2 cellular contexts compared by ENCODE assay signal in the genomic region with DNA sequence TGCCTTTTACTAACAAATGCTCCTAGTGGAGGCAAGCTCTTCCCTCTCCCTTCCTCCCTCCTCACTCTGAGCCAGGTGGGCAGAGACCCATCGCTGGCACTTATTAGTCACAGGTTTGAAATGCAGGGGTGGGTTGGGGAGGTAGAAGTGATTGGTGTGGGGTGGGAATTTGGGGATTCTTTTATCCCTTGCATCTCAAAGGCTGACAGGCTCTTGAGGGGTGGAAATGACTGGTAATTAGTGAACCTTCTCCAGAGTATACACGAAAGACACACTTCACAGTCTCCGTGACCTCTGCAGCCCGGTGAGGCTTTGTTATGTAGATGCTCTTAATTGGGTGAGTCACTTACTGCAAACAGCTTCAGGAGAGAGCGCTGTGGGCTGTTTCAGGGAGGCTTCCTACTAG.
TF ChIP-seq lines count a peak whose summit lies in the region.

No MANE protein-coding gene starts in this region.

TF ChIP-seq in GM23338, 12 proteins besides CTCF, POLR2A, EP300 and RAD21 (continued from another document):
- TF ChIP-seq ZNF114 (CRISPR knock-in tag; IDR thresholded peaks at IDR 0.05), result no peak
- peak; percentile 89 for TF ChIP-seq NANOG (IDR thresholded peaks at IDR 0.05; ENCODE audit: borderline replicate concordance)
- TF ChIP-seq CREB1 (CRISPR knock-in tag; IDR thresholded peaks at IDR 0.05; ENCODE audit: low read depth), result no peak
- no peak for TF ChIP-seq EZH2phosphoT487 (IDR thresholded peaks at IDR 0.05; ENCODE audit: unreplicated experiment)

TF ChIP-seq in neural cell, 6 proteins besides CTCF, POLR2A, EP300 and RAD21 (continued from another document):
- TF ChIP-seq, protein P1, sequence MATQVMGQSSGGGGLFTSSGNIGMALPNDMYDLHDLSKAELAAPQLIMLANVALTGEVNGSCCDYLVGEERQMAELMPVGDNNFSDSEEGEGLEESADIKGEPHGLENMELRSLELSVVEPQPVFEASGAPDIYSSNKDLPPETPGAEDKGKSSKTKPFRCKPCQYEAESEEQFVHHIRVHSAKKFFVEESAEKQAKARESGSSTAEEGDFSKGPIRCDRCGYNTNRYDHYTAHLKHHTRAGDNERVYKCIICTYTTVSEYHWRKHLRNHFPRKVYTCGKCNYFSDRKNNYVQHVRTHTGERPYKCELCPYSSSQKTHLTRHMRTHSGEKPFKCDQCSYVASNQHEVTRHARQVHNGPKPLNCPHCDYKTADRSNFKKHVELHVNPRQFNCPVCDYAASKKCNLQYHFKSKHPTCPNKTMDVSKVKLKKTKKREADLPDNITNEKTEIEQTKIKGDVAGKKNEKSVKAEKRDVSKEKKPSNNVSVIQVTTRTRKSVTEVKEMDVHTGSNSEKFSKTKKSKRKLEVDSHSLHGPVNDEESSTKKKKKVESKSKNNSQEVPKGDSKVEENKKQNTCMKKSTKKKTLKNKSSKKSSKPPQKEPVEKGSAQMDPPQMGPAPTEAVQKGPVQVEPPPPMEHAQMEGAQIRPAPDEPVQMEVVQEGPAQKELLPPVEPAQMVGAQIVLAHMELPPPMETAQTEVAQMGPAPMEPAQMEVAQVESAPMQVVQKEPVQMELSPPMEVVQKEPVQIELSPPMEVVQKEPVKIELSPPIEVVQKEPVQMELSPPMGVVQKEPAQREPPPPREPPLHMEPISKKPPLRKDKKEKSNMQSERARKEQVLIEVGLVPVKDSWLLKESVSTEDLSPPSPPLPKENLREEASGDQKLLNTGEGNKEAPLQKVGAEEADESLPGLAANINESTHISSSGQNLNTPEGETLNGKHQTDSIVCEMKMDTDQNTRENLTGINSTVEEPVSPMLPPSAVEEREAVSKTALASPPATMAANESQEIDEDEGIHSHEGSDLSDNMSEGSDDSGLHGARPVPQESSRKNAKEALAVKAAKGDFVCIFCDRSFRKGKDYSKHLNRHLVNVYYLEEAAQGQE (IDR thresholded peaks at IDR 0.05; ENCODE audit: borderline replicate concordance), result no peak
- no peak for TF ChIP-seq SMC3 (conservative IDR thresholded peaks at IDR 0.05; ENCODE audit: poor library complexity)
- no peak for TF ChIP-seq MXI1 (conservative IDR thresholded peaks at IDR 0.05; ENCODE audit: poor library complexity, severe bottlenecking)
